In the genomic region with DNA sequence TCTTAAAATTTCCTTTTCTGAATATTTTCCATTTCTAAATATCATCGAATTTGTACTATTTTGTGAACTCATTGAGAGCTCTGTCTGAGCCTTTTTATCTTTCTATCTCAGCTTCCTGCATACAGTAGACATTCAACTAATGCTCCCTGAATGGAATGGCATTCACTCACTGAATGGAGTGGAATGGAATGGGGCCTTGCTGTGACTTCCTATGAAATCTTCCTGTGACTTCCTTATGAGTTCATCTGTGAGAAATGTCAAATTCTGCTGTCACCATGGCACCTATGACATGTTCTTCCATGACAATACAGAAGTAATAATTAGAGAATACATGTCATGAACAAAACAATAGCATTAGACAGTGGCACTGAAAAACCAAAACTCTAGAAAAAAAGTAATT, we compare ENCODE assay signal across 8 cellular contexts.
"Had no signal": no experiment of that assay in that cellular context is flagged by ENCODE, and none has a peak within 500 bp of the region (broad histone marks: within the 10 kb centered on the region; RNA-seq: fewer than 3 reads in every experiment).

No MANE protein-coding gene starts in this region.

- DNase-seq: GDM1, GF-D8 had no signal

- FAIRE-seq: G401.6, GM12878, GM12891, GM12892, GM18507, GM19239 had no signal

- H3K4me3 ChIP-seq: GM12878 had no signal

- ATAC-seq: GM12878 had no signal
